In the genomic region with DNA sequence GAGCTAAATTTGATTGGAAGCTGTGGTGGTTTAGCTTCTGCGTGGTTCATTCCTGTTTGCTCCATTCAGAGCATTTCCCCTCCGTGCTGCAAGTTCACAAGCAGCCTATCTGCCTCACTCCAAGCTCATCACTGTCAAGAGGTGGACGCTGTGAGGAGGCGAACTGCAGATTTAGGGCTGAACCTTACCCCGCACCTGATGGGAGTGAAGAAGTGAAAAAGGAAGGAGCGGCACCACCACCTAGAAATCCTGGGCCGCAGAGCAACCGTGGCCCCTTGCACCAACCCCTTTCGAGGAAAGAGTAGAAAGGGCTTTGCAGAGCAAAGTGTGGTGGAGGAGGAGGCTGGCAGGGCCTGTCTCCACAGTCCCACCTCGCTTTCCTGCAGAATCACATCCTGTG, we compare ENCODE assay signal across 2 cellular contexts.
TF ChIP-seq lines count a peak whose summit lies in the region.

No MANE protein-coding gene starts in this region.

TF ChIP-seq in IMR-90, 13 proteins besides CTCF, POLR2A, EP300 and RAD21 (continued from another document):
- TF ChIP-seq MAFK (IDR thresholded peaks at IDR 0.05; ENCODE audit: low read depth, low read length) (no peak), BHLHE40 (IDR thresholded peaks at IDR 0.05; ENCODE audit: low read depth, low read length) (no peak), RFX5 (IDR thresholded peaks at IDR 0.05; ENCODE audit: low read depth, low read length) (no peak), NFE2L2 (IDR thresholded peaks at IDR 0.05; ENCODE audit: low read depth, low read length) (no peak), CHD1 (IDR thresholded peaks at IDR 0.05; ENCODE audit: low read depth, low read length) (no peak), SMC3 (IDR thresholded peaks at IDR 0.05; ENCODE audit: low read depth, low read length) (no peak), MAZ (IDR thresholded peaks at IDR 0.05; ENCODE audit: borderline replicate concordance, low read depth, low read length) (no peak), CEBPB (IDR thresholded peaks at IDR 0.05; ENCODE audit: low read depth, low read length) (no peak), MXI1 (IDR thresholded peaks at IDR 0.05; ENCODE audit: borderline replicate concordance, low read depth, low read length) (no peak), RCOR1 (IDR thresholded peaks at IDR 0.05; ENCODE audit: insufficient replicate concordance, low read length) (no peak)
- TF ChIP-seq, protein P1, sequence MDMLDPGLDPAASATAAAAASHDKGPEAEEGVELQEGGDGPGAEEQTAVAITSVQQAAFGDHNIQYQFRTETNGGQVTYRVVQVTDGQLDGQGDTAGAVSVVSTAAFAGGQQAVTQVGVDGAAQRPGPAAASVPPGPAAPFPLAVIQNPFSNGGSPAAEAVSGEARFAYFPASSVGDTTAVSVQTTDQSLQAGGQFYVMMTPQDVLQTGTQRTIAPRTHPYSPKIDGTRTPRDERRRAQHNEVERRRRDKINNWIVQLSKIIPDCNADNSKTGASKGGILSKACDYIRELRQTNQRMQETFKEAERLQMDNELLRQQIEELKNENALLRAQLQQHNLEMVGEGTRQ (IDR thresholded peaks at IDR 0.05; ENCODE audit: low read depth, low read length): no peak
- TF ChIP-seq, protein P2, sequence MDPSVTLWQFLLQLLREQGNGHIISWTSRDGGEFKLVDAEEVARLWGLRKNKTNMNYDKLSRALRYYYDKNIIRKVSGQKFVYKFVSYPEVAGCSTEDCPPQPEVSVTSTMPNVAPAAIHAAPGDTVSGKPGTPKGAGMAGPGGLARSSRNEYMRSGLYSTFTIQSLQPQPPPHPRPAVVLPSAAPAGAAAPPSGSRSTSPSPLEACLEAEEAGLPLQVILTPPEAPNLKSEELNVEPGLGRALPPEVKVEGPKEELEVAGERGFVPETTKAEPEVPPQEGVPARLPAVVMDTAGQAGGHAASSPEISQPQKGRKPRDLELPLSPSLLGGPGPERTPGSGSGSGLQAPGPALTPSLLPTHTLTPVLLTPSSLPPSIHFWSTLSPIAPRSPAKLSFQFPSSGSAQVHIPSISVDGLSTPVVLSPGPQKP (IDR thresholded peaks at IDR 0.05; ENCODE audit: borderline replicate concordance, low read depth, low read length): no peak
TF ChIP-seq in IMR-90: peak in this region for 0.

TF ChIP-seq in WTC11, 78 proteins besides CTCF, POLR2A, EP300 and RAD21 (continued from another document):
- TF ChIP-seq, protein P3, sequence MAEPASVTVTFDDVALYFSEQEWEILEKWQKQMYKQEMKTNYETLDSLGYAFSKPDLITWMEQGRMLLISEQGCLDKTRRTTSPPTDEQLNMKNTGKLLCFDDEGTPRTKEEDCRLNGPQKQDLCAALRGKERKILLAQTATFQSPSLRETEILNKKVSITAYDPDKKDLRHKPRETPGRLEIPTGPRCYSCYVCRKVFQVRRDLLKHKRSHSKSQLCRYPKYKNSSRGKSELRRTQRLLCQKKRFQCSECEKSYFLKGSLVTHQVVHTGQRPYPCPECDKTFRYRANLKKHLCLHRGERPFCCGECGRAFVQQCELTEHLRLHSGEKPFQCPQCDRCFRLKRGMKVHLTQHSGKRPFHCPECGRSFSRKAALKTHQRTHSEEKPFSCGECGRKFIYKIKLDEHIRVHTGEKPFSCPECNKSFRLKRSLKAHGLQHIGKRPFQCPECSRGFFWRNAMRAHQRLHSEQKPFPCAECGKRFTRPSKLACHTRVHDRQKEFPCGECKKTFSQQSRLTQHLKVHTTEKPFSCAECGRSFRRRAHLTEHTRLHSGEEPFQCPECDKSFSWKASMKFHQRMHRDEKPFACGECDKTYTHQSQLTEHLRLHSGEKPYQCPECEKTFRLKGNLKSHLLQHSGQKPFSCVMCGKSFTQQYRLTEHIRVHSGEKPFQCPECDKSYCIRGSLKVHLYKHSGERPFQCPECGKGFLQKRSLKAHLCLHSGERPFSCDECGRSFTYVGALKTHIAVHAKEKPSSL (CRISPR knock-in tag; conservative IDR thresholded peaks at IDR 0.05): no peak
- TF ChIP-seq HMGA2 (CRISPR knock-in tag; IDR thresholded peaks at IDR 0.05): no peak
- no peak for TF ChIP-seq KAT7 (CRISPR knock-in tag; IDR thresholded peaks at IDR 0.05; ENCODE audit: borderline replicate concordance)
- no peak for TF ChIP-seq FOXJ3 (CRISPR knock-in tag; IDR thresholded peaks at IDR 0.05; ENCODE audit: borderline replicate concordance)
- no peak for TF ChIP-seq FOXK1 (CRISPR knock-in tag; IDR thresholded peaks at IDR 0.05)
- TF ChIP-seq PRRX2 (CRISPR knock-in tag; IDR thresholded peaks at IDR 0.05): no peak
- no peak for TF ChIP-seq ETV6 (CRISPR knock-in tag; IDR thresholded peaks at IDR 0.05)
- TF ChIP-seq ZNF671 (CRISPR knock-in tag; IDR thresholded peaks at IDR 0.05): no peak
- TF ChIP-seq, protein P4, sequence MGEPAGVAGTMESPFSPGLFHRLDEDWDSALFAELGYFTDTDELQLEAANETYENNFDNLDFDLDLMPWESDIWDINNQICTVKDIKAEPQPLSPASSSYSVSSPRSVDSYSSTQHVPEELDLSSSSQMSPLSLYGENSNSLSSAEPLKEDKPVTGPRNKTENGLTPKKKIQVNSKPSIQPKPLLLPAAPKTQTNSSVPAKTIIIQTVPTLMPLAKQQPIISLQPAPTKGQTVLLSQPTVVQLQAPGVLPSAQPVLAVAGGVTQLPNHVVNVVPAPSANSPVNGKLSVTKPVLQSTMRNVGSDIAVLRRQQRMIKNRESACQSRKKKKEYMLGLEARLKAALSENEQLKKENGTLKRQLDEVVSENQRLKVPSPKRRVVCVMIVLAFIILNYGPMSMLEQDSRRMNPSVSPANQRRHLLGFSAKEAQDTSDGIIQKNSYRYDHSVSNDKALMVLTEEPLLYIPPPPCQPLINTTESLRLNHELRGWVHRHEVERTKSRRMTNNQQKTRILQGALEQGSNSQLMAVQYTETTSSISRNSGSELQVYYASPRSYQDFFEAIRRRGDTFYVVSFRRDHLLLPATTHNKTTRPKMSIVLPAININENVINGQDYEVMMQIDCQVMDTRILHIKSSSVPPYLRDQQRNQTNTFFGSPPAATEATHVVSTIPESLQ (CRISPR knock-in tag; IDR thresholded peaks at IDR 0.05): no peak
- no peak for TF ChIP-seq ZNF138 (CRISPR knock-in tag; conservative IDR thresholded peaks at IDR 0.05)
- TF ChIP-seq, protein P5, sequence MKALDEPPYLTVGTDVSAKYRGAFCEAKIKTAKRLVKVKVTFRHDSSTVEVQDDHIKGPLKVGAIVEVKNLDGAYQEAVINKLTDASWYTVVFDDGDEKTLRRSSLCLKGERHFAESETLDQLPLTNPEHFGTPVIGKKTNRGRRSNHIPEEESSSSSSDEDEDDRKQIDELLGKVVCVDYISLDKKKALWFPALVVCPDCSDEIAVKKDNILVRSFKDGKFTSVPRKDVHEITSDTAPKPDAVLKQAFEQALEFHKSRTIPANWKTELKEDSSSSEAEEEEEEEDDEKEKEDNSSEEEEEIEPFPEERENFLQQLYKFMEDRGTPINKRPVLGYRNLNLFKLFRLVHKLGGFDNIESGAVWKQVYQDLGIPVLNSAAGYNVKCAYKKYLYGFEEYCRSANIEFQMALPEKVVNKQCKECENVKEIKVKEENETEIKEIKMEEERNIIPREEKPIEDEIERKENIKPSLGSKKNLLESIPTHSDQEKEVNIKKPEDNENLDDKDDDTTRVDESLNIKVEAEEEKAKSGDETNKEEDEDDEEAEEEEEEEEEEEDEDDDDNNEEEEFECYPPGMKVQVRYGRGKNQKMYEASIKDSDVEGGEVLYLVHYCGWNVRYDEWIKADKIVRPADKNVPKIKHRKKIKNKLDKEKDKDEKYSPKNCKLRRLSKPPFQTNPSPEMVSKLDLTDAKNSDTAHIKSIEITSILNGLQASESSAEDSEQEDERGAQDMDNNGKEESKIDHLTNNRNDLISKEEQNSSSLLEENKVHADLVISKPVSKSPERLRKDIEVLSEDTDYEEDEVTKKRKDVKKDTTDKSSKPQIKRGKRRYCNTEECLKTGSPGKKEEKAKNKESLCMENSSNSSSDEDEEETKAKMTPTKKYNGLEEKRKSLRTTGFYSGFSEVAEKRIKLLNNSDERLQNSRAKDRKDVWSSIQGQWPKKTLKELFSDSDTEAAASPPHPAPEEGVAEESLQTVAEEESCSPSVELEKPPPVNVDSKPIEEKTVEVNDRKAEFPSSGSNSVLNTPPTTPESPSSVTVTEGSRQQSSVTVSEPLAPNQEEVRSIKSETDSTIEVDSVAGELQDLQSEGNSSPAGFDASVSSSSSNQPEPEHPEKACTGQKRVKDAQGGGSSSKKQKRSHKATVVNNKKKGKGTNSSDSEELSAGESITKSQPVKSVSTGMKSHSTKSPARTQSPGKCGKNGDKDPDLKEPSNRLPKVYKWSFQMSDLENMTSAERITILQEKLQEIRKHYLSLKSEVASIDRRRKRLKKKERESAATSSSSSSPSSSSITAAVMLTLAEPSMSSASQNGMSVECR (CRISPR knock-in tag; IDR thresholded peaks at IDR 0.05; ENCODE audit: borderline replicate concordance): no peak
